ENCODE assay signal across 1 cellular context in genomic region chr5:173010547-173011464, GRCh38.
TF ChIP-seq lines count a peak whose summit lies in the region.

No MANE protein-coding gene starts in this region.

TF ChIP-seq in K562, 482 proteins besides CTCF, POLR2A, EP300 and RAD21 (continued from another document):
- TF ChIP-seq ETV6 (IDR thresholded peaks at IDR 0.05; ENCODE audit: borderline replicate concordance in 1 of 2, low read depth in 2 of 2, low read length in 1 of 2) (no peak), ETV6 (CRISPR knock-in tag; IDR thresholded peaks at IDR 0.05; ENCODE audit: borderline replicate concordance) (no peak)
